Comparison of ENCODE assay signal across 26 cellular contexts in genomic region chr4:89496851-89497250, GRCh38.
DNase-seq lines count a peak whose midpoint lies in the region; ATAC-seq and TF ChIP-seq lines count a peak whose summit lies in the region.
"Had no signal": no experiment of that assay in that cellular context is flagged by ENCODE, and none has a peak within 500 bp of the region (broad histone marks: within the 10 kb centered on the region; RNA-seq: fewer than 3 reads in every experiment).

No MANE protein-coding gene starts in this region.

- no TSS peak for BruUV-seq in MCF 10A (replicated peaks; lab: Mats Ljungman, UMichigan)

- no peaks in the 10 kb centered on the region for H3K27me3 ChIP-seq in breast epithelium

- DNase-seq in breast epithelium (ENCODE audit: low spot score in 2 of 2) (no peak), MCF 10A (ENCODE audit: unreplicated experiment) (no peak), astrocyte of the hippocampus (ENCODE audit: low read depth, low spot score) (peak; percentile 47), glomerular visceral epithelial cell (ENCODE audit: extremely low spot score) (peak; percentile 18), GM10266 (ENCODE audit: extremely low spot score) (no peak)
- DNase-seq in stimulated activated CD4-positive, alpha-beta T cell treated with anti-CD3 and anti-CD28 coated beads, Interleukin-2, amount 100 ng/mL, for 48 hours, result no peak
- no peak for DNase-seq in activated CD4-positive, alpha-beta T cell treated with anti-CD3 and anti-CD28 coated beads, Interleukin-2, amount 50 U/mL, for 48 hours
- DNase-seq: activated CD8-positive, alpha-beta memory T cell treated with anti-CD3 and anti-CD28 coated beads for 24 hours; activated naive CD4-positive, alpha-beta T cell treated with anti-CD3 and anti-CD28 coated beads, Interleukin-2, amount 50 U/mL, for 16 hours; activated T-cell treated with anti-CD3 and anti-CD28 coated beads, Interleukin-2, amount 50 U/mL, for 48 hours; HFFc6; NCI-H1417; NCI-H2107; NCI-H510A; posterior cingulate gyrus; stimulated activated CD4-positive, alpha-beta T cell treated with anti-CD3 and anti-CD28 coated beads, Interleukin-4, amount 100 ng/mL, for 1 hour; stimulated activated naive CD8-positive, alpha-beta T cell treated with anti-CD3 and anti-CD28 coated beads, Interleukin-15, amount 100 ng/mL, for 72 hours; T-helper 9 cell had no signal

- POLR2A ChIA-PET in MCF 10A (lab: Yijun Ruan, JAX), result no interaction called here

- ATAC-seq in GM21390 (IDR thresholded peaks at IDR 0.05; ENCODE audit: unreplicated experiment), result no peak
- ATAC-seq: HepG2; natural killer cell treated with Interleukin-12 subunit alpha and Interleukin-12 subunit beta and Interleukin-15 and Interleukin-18, amount 100 ng/mL, for 72 hours; stimulated activated naive CD8-positive, alpha-beta T cell treated with anti-CD3 and anti-CD28 coated beads, Interleukin-15, amount 100 ng/mL, for 72 hours had no signal

- intact Hi-C loops in breast epithelium (cut with DNase I; ENCODE audit: low total_unique reads) (no loop called here), MCF 10A (cut with micrococcal nuclease) (no loop called here)

- H3K4me3 ChIP-seq in breast epithelium, result no peak overlapping the region
- H3K4me3 ChIP-seq: skin epidermis had no signal

- no peaks in the 10 kb centered on the region for H3K27me3 Mint-ChIP-seq in MCF 10A (ENCODE audit: insufficient read depth, unreplicated experiment)
- H3K27me3 Mint-ChIP-seq: dendritic cell treated with granulocyte-macrophage colony-stimulating factor and Interleukin-4, amounts not matched to agents 40 ng/mL and 50 ng/mL, for 4 days; type B pancreatic cell had no signal

- no peaks in the 10 kb centered on the region for H3K36me3 ChIP-seq in breast epithelium

- H3K4me3 Mint-ChIP-seq in MCF 10A (ENCODE audit: unreplicated experiment), result no peak overlapping the region
- H3K4me3 Mint-ChIP-seq: brain; dendritic cell treated with granulocyte-macrophage colony-stimulating factor and Interleukin-4, amounts not matched to agents 40 ng/mL and 50 ng/mL, for 4 days; HFFc6; natural killer cell treated with Interleukin-12 subunit alpha and Interleukin-12 subunit beta and Interleukin-15 and Interleukin-18, amount 100 ng/mL, for 72 hours; stimulated activated naive CD8-positive, alpha-beta T cell treated with anti-CD3 and anti-CD28 coated beads, Interleukin-15, amount 100 ng/mL, for 72 hours; type B pancreatic cell had no signal

- no peaks in the 10 kb centered on the region for H3K9me3 Mint-ChIP-seq in MCF 10A (ENCODE audit: unreplicated experiment)
- H3K9me3 Mint-ChIP-seq: dendritic cell treated with granulocyte-macrophage colony-stimulating factor and Interleukin-4, amounts not matched to agents 40 ng/mL and 50 ng/mL, for 4 days; HFFc6; natural killer cell treated with Interleukin-12 subunit alpha and Interleukin-12 subunit beta and Interleukin-15 and Interleukin-18, amount 100 ng/mL, for 72 hours; stimulated activated naive CD8-positive, alpha-beta T cell treated with anti-CD3 and anti-CD28 coated beads, Interleukin-15, amount 100 ng/mL, for 72 hours; type B pancreatic cell had no signal

- H3K9me3 ChIP-seq in breast epithelium, result no peaks in the 10 kb centered on the region

- CTCF ChIA-PET in MCF 10A (lab: Yijun Ruan, JAX), result interaction anchor here (0.7 to 2.3 kb wide), 2 partner anchors 10 kb away, joined by 3 to 11 read pairs; no protein-coding TSS in a partner anchor

- no peak for TF ChIP-seq POLR2A in breast epithelium (IDR thresholded peaks at IDR 0.05)

- peaks cover 0 to 5% of the 10 kb centered on the region in 2 donors for H3K4me1 ChIP-seq in breast epithelium

- H3K27ac Mint-ChIP-seq in MCF 10A (ENCODE audit: low read depth, unreplicated experiment), result no peak overlapping the region
- H3K27ac Mint-ChIP-seq: brain; dendritic cell treated with granulocyte-macrophage colony-stimulating factor and Interleukin-4, amounts not matched to agents 40 ng/mL and 50 ng/mL, for 4 days; HFFc6; natural killer cell treated with Interleukin-12 subunit alpha and Interleukin-12 subunit beta and Interleukin-15 and Interleukin-18, amount 100 ng/mL, for 72 hours; stimulated activated naive CD8-positive, alpha-beta T cell treated with anti-CD3 and anti-CD28 coated beads, Interleukin-15, amount 100 ng/mL, for 72 hours; type B pancreatic cell had no signal

- H3K4me1 Mint-ChIP-seq in MCF 10A (ENCODE audit: insufficient read depth, unreplicated experiment), result peaks cover 17% of the 10 kb centered on the region
- H3K4me1 Mint-ChIP-seq: stimulated activated naive CD8-positive, alpha-beta T cell treated with anti-CD3 and anti-CD28 coated beads, Interleukin-15, amount 100 ng/mL, for 72 hours had no signal

- no peaks in the 10 kb centered on the region for H3K36me3 Mint-ChIP-seq in MCF 10A (ENCODE audit: insufficient read depth, unreplicated experiment)
- H3K36me3 Mint-ChIP-seq: brain; natural killer cell treated with Interleukin-12 subunit alpha and Interleukin-12 subunit beta and Interleukin-15 and Interleukin-18, amount 100 ng/mL, for 72 hours; type B pancreatic cell had no signal

- TF ChIP-seq CTCF in breast epithelium (IDR thresholded peaks at IDR 0.05) (no peak), MCF 10A (IDR thresholded peaks at IDR 0.05; ENCODE audit: unreplicated experiment) (no peak), GM10266 (IDR thresholded peaks at IDR 0.05; ENCODE audit: control insufficient read depth, insufficient read depth, low read depth, missing control alignments) (no peak)

- H3K27ac ChIP-seq in breast epithelium, result peak overlapping the region; percentile 38 to 62
- H3K27ac ChIP-seq: epithelial cell of prostate had no signal

Comparison
In these comparisons a context has a peak if more than half of its experiments do, and no peak if none do; other contexts are left out.
1. DNase-seq: peak in astrocyte of the hippocampus (single experiment) and glomerular visceral epithelial cell (single experiment); none in breast epithelium (0 of 2), MCF 10A (single experiment), stimulated activated CD4-positive, alpha-beta T cell treated with anti-CD3 and anti-CD28 coated beads, Interleukin-2, amount 100 ng/mL, for 48 hours (0 of 2), activated CD4-positive, alpha-beta T cell treated with anti-CD3 and anti-CD28 coated beads, Interleukin-2, amount 50 U/mL, for 48 hours (0 of 2) and GM10266 (single experiment).